ENCODE assay signal across 21 cellular contexts in the genomic region with DNA sequence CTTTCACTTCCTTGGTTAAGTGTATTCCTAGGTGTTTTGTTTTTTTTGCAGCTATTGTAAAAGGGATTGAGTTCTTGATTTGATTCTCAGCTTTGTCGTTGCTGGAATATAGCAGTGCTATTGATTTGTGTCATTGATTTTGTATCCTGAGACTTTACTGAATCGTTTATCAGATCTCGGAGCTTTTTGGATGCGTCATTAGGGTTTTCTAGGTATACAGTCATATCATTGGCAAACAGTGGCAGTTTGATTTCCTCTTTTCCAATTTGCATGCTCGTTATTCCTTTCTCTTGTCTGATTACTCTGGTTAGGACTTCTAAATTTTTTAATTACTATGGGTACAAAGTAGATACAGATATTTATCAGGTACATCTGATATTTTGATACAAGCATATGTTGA.
DNase-seq lines count a peak whose midpoint lies in the region; ATAC-seq and TF ChIP-seq lines count a peak whose summit lies in the region.
"Had no signal": no experiment of that assay in that cellular context is flagged by ENCODE, and none has a peak within 500 bp of the region (broad histone marks: within the 10 kb centered on the region; RNA-seq: fewer than 3 reads in every experiment).

No MANE protein-coding gene starts in this region.

- peak overlapping the region; percentile 72 for H3K27ac Mint-ChIP-seq in activated naive CD4-positive, alpha-beta T cell treated with anti-CD3 and anti-CD28 coated beads, Interleukin-2, amount 50 U/mL, for 24 hours
- H3K27ac Mint-ChIP-seq in dendritic cell treated with granulocyte-macrophage colony-stimulating factor and Interleukin-4, amounts not matched to agents 40 ng/mL and 50 ng/mL, for 4 days = peak overlapping the region; percentile 61
- no peak overlapping the region for H3K27ac Mint-ChIP-seq in activated CD8-positive, alpha-beta memory T cell treated with anti-CD3 and anti-CD28 coated beads, Interleukin-2, amount 10 ng/mL, durations not matched to agents 7 days and 5 days

- CTCF ChIA-PET in activated CD8-positive, alpha-beta memory T cell treated with anti-CD3 and anti-CD28 coated beads, Interleukin-2, amount 10 ng/mL, durations not matched to agents 7 days and 5 days (lab: Charles Lee) = no interaction called here

- peaks cover 20% of the 10 kb centered on the region for H3K36me3 Mint-ChIP-seq in activated naive CD4-positive, alpha-beta T cell treated with anti-CD3 and anti-CD28 coated beads, Interleukin-2, amount 50 U/mL, for 24 hours
- H3K36me3 Mint-ChIP-seq in dendritic cell treated with granulocyte-macrophage colony-stimulating factor and Interleukin-4, amounts not matched to agents 40 ng/mL and 50 ng/mL, for 4 days (ENCODE audit: low read depth) = peaks cover 28% of the 10 kb centered on the region
- H3K36me3 Mint-ChIP-seq in activated CD8-positive, alpha-beta memory T cell treated with anti-CD3 and anti-CD28 coated beads, Interleukin-2, amount 10 ng/mL, durations not matched to agents 7 days and 5 days = peaks cover 57% of the 10 kb centered on the region

- H3K27me3 Mint-ChIP-seq in activated naive CD4-positive, alpha-beta T cell treated with anti-CD3 and anti-CD28 coated beads, Interleukin-2, amount 50 U/mL, for 24 hours = no peaks in the 10 kb centered on the region
- no peaks in the 10 kb centered on the region for H3K27me3 Mint-ChIP-seq in dendritic cell treated with granulocyte-macrophage colony-stimulating factor and Interleukin-4, amounts not matched to agents 40 ng/mL and 50 ng/mL, for 4 days
- no peaks in the 10 kb centered on the region for H3K27me3 Mint-ChIP-seq in activated CD8-positive, alpha-beta memory T cell treated with anti-CD3 and anti-CD28 coated beads, Interleukin-2, amount 10 ng/mL, durations not matched to agents 7 days and 5 days

- TF ChIP-seq CTCF in GM13977 (IDR thresholded peaks at IDR 0.05; ENCODE audit: extremely low read depth, insufficient read depth, missing control alignments) = no peak

- DNase-seq in activated naive CD4-positive, alpha-beta T cell treated with Interleukin-2 at 50 U/mL for 16 hours = no peak
- DNase-seq in RPMI7951 (ENCODE audit: low read depth) = peak; percentile 6
- no peak for DNase-seq in activated CD8-positive, alpha-beta memory T cell treated with anti-CD3 and anti-CD28 coated beads, Interleukin-2, amount 10 ng/mL, durations not matched to agents 7 days and 5 days
- DNase-seq in putamen (ENCODE audit: low spot score) = no peak
- DNase-seq in GM13977 (ENCODE audit: low spot score) = no peak
- DNase-seq: ACHN; activated naive CD4-positive, alpha-beta T cell; aorta; C1 segment of cervical spinal cord; dermis blood vessel endothelial cell; H7; NCI-H2171 treated with DMSO at 0.1 percent for 48 hours; NCI-H524 treated with DMSO at 0.1 percent for 48 hours; right cardiac atrium; stimulated activated CD4-positive, alpha-beta T cell treated with anti-CD3 and anti-CD28 coated beads, Interleukin-12 subunit alpha, Interleukin-12 subunit beta, amount 100 ng/mL, for 4 hours; stimulated activated CD8-positive, alpha-beta memory T cell treated with anti-CD3 and anti-CD28 coated beads, Interleukin-4, amount 100 ng/mL, for 48 hours; T1000; upper lobe of left lung had no signal

- in situ Hi-C loops in GM13977 (cut with MboI; ENCODE audit: low pct_unique_long_range_greater_than_20kb, low sequenced_read_pairs, unreplicated experiment) = no loop called here

- peak overlapping the region; percentile 71 for H3K4me3 Mint-ChIP-seq in activated naive CD4-positive, alpha-beta T cell treated with anti-CD3 and anti-CD28 coated beads, Interleukin-2, amount 50 U/mL, for 24 hours
- H3K4me3 Mint-ChIP-seq in dendritic cell treated with granulocyte-macrophage colony-stimulating factor and Interleukin-4, amounts not matched to agents 40 ng/mL and 50 ng/mL, for 4 days = no peak overlapping the region
- H3K4me3 Mint-ChIP-seq in activated CD8-positive, alpha-beta memory T cell treated with anti-CD3 and anti-CD28 coated beads, Interleukin-2, amount 10 ng/mL, durations not matched to agents 7 days and 5 days = no peak overlapping the region

- intact Hi-C loops in dendritic cell treated with granulocyte-macrophage colony-stimulating factor and Interleukin-4, amounts not matched to agents 40 ng/mL and 50 ng/mL, for 4 days (cut with micrococcal nuclease) = no loop called here

- H3K4me1 Mint-ChIP-seq in activated naive CD4-positive, alpha-beta T cell treated with anti-CD3 and anti-CD28 coated beads, Interleukin-2, amount 50 U/mL, for 24 hours = peaks cover 98% of the 10 kb centered on the region
- H3K4me1 Mint-ChIP-seq in dendritic cell treated with granulocyte-macrophage colony-stimulating factor and Interleukin-4, amounts not matched to agents 40 ng/mL and 50 ng/mL, for 4 days (ENCODE audit: low read depth) = peaks cover 66% of the 10 kb centered on the region
- peaks cover 80% of the 10 kb centered on the region for H3K4me1 Mint-ChIP-seq in activated CD8-positive, alpha-beta memory T cell treated with anti-CD3 and anti-CD28 coated beads, Interleukin-2, amount 10 ng/mL, durations not matched to agents 7 days and 5 days

- no peak for ATAC-seq in activated CD8-positive, alpha-beta memory T cell treated with anti-CD3 and anti-CD28 coated beads, Interleukin-2, amount 10 ng/mL, durations not matched to agents 7 days and 5 days
- no peak for ATAC-seq in HG03095 (IDR thresholded peaks at IDR 0.05; ENCODE audit: unreplicated experiment)
- ATAC-seq: right cardiac atrium had no signal

- H3K9me3 Mint-ChIP-seq in activated naive CD4-positive, alpha-beta T cell treated with anti-CD3 and anti-CD28 coated beads, Interleukin-2, amount 50 U/mL, for 24 hours = no peaks in the 10 kb centered on the region
- H3K9me3 Mint-ChIP-seq in dendritic cell treated with granulocyte-macrophage colony-stimulating factor and Interleukin-4, amounts not matched to agents 40 ng/mL and 50 ng/mL, for 4 days = peaks cover 5% of the 10 kb centered on the region
- H3K9me3 Mint-ChIP-seq in activated CD8-positive, alpha-beta memory T cell treated with anti-CD3 and anti-CD28 coated beads, Interleukin-2, amount 10 ng/mL, durations not matched to agents 7 days and 5 days (ENCODE audit: low read depth) = peaks cover 4% of the 10 kb centered on the region
